Comparison of ENCODE assay signal across 19 cellular contexts in genomic region chr15:64249406-64249805, GRCh38.
DNase-seq lines count a peak whose midpoint lies in the region; ATAC-seq and TF ChIP-seq lines count a peak whose summit lies in the region.
"Had no signal": no experiment of that assay in that cellular context is flagged by ENCODE, and none has a peak within 500 bp of the region (broad histone marks: within the 10 kb centered on the region; RNA-seq: fewer than 3 reads in every experiment).

No MANE protein-coding gene starts in this region.

- H3K27me3 ChIP-seq in HCT116 (ENCODE audit: insufficient read depth, low read length) (no peaks in the 10 kb centered on the region), fibroblast of lung (ENCODE audit: control insufficient read depth, insufficient read depth, low read length) (no peaks in the 10 kb centered on the region), prostate gland (replicated peaks; ENCODE audit: insufficient read depth) (no peaks in the 10 kb centered on the region)
- H3K27me3 ChIP-seq: cardiac muscle cell, esophagus muscularis mucosa had no signal

- POLR2A ChIA-PET in HCT116 (lab: Charles Lee) (no interaction called here), WTC11 (lab: Charles Lee) (no interaction called here)

- H3K4me3 ChIP-seq in HCT116 (replicated peaks in 1 of 2; ENCODE audit: low read depth in 1 of 2, low read length in 2 of 2) (no peak overlapping the region), fibroblast of lung (replicated peaks in 1 of 4; ENCODE audit: control extremely low read depth in 1 of 4, insufficient read depth in 1 of 4, low read depth in 3 of 4, low read length in 4 of 4) (no peak overlapping the region), prostate gland (no peak overlapping the region)
- H3K4me3 ChIP-seq: cardiac muscle cell, esophagus muscularis mucosa had no signal

- H3K27ac ChIP-seq in HCT116 (ENCODE audit: low read depth, low read length) (no peak overlapping the region), fibroblast of lung (ENCODE audit: insufficient read depth, low read length) (peak overlapping the region; percentile 13), prostate gland (no peak overlapping the region)
- H3K27ac ChIP-seq: C4-2B, cardiac muscle cell, esophagus muscularis mucosa had no signal

- no peak for TF ChIP-seq RAD21 in HCT116 (IDR thresholded peaks at IDR 0.05; ENCODE audit: low read depth)

- no peaks in the 10 kb centered on the region for H3K27me3 Mint-ChIP-seq in WTC11 (ENCODE audit: low read depth)

- 0 out of 2 replicates have a peak overlapping the region, but pooled peaks have one; percentile 7 for H3K9ac ChIP-seq in HCT116 (ENCODE audit: low read length)
- H3K9ac ChIP-seq in fibroblast of lung (ENCODE audit: insufficient read depth, low read length): no peak overlapping the region

- TF ChIP-seq POLR2A in HCT116 (IDR thresholded peaks at IDR 0.05; ENCODE audit: borderline replicate concordance, extremely low read depth, insufficient read depth, insufficient read length): no peak
- no peak for TF ChIP-seq POLR2A in prostate gland (IDR thresholded peaks at IDR 0.05)

- H3K4me3 Mint-ChIP-seq in WTC11: no peak overlapping the region
- H3K4me3 Mint-ChIP-seq: T-helper 1 cell treated with Interleukin-12 subunit alpha and Interleukin-12 subunit beta and Interleukin-4 antibody, amounts not matched to agents 30 μg/mL and 1 μg/mL, for 36 hours had no signal

- no peak overlapping the region for H2AFZ ChIP-seq in HCT116 (ENCODE audit: low read depth, low read length, poor library complexity, severe bottlenecking)
- H2AFZ ChIP-seq in fibroblast of lung (ENCODE audit: low read length): no peak overlapping the region

- peaks cover 20% of the 10 kb centered on the region for H3K4me1 Mint-ChIP-seq in WTC11

- TF ChIP-seq CTCF in HCT116 (IDR thresholded peaks at IDR 0.05 in 2 of 3, conservative IDR thresholded peaks at IDR 0.05 in 1 of 3; ENCODE audit: borderline replicate concordance in 1 of 3, insufficient read depth in 1 of 3, low read depth in 2 of 3, low read length in 2 of 3) (no peak), WTC11 (IDR thresholded peaks at IDR 0.05) (no peak), fibroblast of lung (conservative IDR thresholded peaks at IDR 0.05 in 1 of 2, IDR thresholded peaks at IDR 0.05 in 1 of 2; ENCODE audit: low read depth in 1 of 2, low read length in 2 of 2) (no peak), prostate gland (IDR thresholded peaks at IDR 0.05) (no peak)

- H3K4me1 ChIP-seq in HCT116 (ENCODE audit: control insufficient read depth in 1 of 2, insufficient read depth in 2 of 2, low read length in 2 of 2): peaks cover 45 to 53% of the 10 kb centered on the region in 2 experiments
- H3K4me1 ChIP-seq in fibroblast of lung (ENCODE audit: control insufficient read depth, extremely low read depth, insufficient read depth, low read length): peaks cover 14% of the 10 kb centered on the region
- no peaks in the 10 kb centered on the region for H3K4me1 ChIP-seq in prostate gland (replicated peaks)

- BruUV-seq in HCT116 (replicated peaks; lab: Mats Ljungman, UMichigan): no TSS peak

- peak overlapping the region; percentile 21; the same call in 1 of the 2 replicates for H3K4me2 ChIP-seq in HCT116 (ENCODE audit: low read length)
- H3K4me2 ChIP-seq in fibroblast of lung (ENCODE audit: extremely low read depth, insufficient read depth, low read length): no peak overlapping the region

- H3K79me2 ChIP-seq in HCT116 (ENCODE audit: insufficient read depth, low read length) (peaks cover 31% of the 10 kb centered on the region), fibroblast of lung (ENCODE audit: control insufficient read depth, insufficient read depth, low read length) (peaks cover 2% of the 10 kb centered on the region)

- ATAC-seq in HCT116 (no peak; the same call in 1 of the 2 replicates), WTC11 (no peak), GM18520 (IDR thresholded peaks at IDR 0.05; ENCODE audit: unreplicated experiment) (no peak), HG03045 (IDR thresholded peaks at IDR 0.05; ENCODE audit: unreplicated experiment) (no peak)

- RAD21 ChIA-PET in HCT116 (lab: Charles Lee; ENCODE audit: low non-redundant PET in 1 of 2, low total read pairs in 2 of 2, uncharacterized antibody in 2 of 2, unreplicated experiment in 2 of 2): no interaction called here

- 67% methylated on average over 3 of the region's 3 CpGs for WGBS in prostate gland

- no peaks in the 10 kb centered on the region for H3K9me3 Mint-ChIP-seq in WTC11
- H3K9me3 Mint-ChIP-seq: T-helper 1 cell treated with Interleukin-12 subunit alpha and Interleukin-12 subunit beta and Interleukin-4 antibody, amounts not matched to agents 30 μg/mL and 1 μg/mL, for 36 hours had no signal

- CTCF ChIA-PET in HCT116 (lab: Charles Lee): no interaction called here
- CTCF ChIA-PET in WTC11 (lab: Charles Lee): no interaction called here

- H3K27ac Mint-ChIP-seq in WTC11: peak overlapping the region; percentile 49
- H3K27ac Mint-ChIP-seq: T-helper 1 cell treated with Interleukin-12 subunit alpha and Interleukin-12 subunit beta and Interleukin-4 antibody, amounts not matched to agents 30 μg/mL and 1 μg/mL, for 36 hours had no signal

- no peak for DNase-seq in HCT116 (ENCODE audit: low read depth, low spot score)
- no peak for DNase-seq in WTC11 (ENCODE audit: low spot score)
- peak in 1 of 2 donors; percentile 63 for DNase-seq in fibroblast of lung (ENCODE audit: low read depth in 2 of 2)
- peak; percentile 7 for DNase-seq in prostate gland (ENCODE audit: low spot score)
- DNase-seq in activated CD4-positive, alpha-beta T cell treated with anti-CD3 and anti-CD28 coated beads for 4 hours: no peak
- no peak for DNase-seq in NOMO-1 (lab: John Stamatoyannopoulos, UW; ENCODE audit: unreplicated experiment in 2 of 2)
- DNase-seq: activated CD4-positive, alpha-beta T cell treated with anti-CD3 and anti-CD28 coated beads, Interleukin-2, amount 50 U/mL, for 4 hours; activated gamma-delta T cell treated with Interleukin-2 at 50 U/mL for 16 hours; Kasumi-1; NCI-H2081; OCI-M1; stimulated activated CD4-positive, alpha-beta T cell treated with anti-CD3 and anti-CD28 coated beads, Interleukin-4, amount 100 ng/mL, for 1 hour; stimulated activated naive CD4-positive, alpha-beta T cell treated with Interleukin-2 at 50 U/mL for 16 hours had no signal

- H3K36me3 Mint-ChIP-seq in WTC11: 0 out of 2 replicates have a peak, but pooled peaks cover 2% of the 10 kb centered on the region

- intact Hi-C loops in HCT116 (cut with micrococcal nuclease) (no loop called here), prostate gland (cut with DNase I) (no loop called here)

- H3K9me2 ChIP-seq in HCT116 (ENCODE audit: insufficient read depth): no peaks in the 10 kb centered on the region

- H4K20me1 ChIP-seq in HCT116 (ENCODE audit: insufficient read depth): no peaks in the 10 kb centered on the region
- no peaks in the 10 kb centered on the region for H4K20me1 ChIP-seq in fibroblast of lung (ENCODE audit: control insufficient read depth, extremely low read depth, insufficient read depth, low read length)

- H3K36me3 ChIP-seq in HCT116 (ENCODE audit: control insufficient read depth in 1 of 2, insufficient read depth in 2 of 2, low read length in 2 of 2): no peaks in the 10 kb centered on the region
- no peaks in the 10 kb centered on the region for H3K36me3 ChIP-seq in fibroblast of lung (ENCODE audit: control insufficient read depth, insufficient read depth, low read length)
- no peaks in the 10 kb centered on the region for H3K36me3 ChIP-seq in prostate gland
- H3K36me3 ChIP-seq: cardiac muscle cell, esophagus muscularis mucosa had no signal

- H3K9me3 ChIP-seq in HCT116 (ENCODE audit: control insufficient read depth in 1 of 2, insufficient read depth in 1 of 2, low read depth in 1 of 2, low read length in 2 of 2): no peaks in the 10 kb centered on the region
- no peaks in the 10 kb centered on the region for H3K9me3 ChIP-seq in fibroblast of lung (ENCODE audit: control insufficient read depth, insufficient read depth, low read depth, low read length)
- H3K9me3 ChIP-seq in prostate gland: no peaks in the 10 kb centered on the region
- H3K9me3 ChIP-seq: esophagus muscularis mucosa had no signal

TF ChIP-seq in HCT116, 20 proteins besides CTCF, POLR2A, EP300 and RAD21:
- TF ChIP-seq SP1 (IDR thresholded peaks at IDR 0.05; ENCODE audit: low read depth) (peak; percentile 14; the same call in 1 of the 2 replicates), EZH2 (IDR thresholded peaks at IDR 0.05) (no peak)

TF ChIP-seq in WTC11, 78 proteins besides CTCF, POLR2A, EP300 and RAD21:
- TF ChIP-seq ERG (CRISPR knock-in tag; IDR thresholded peaks at IDR 0.05) (no peak), SOX15 (CRISPR knock-in tag; IDR thresholded peaks at IDR 0.05) (no peak), ZNF416 (CRISPR knock-in tag; IDR thresholded peaks at IDR 0.05) (no peak)

Comparison
In these comparisons a context has a peak if more than half of its experiments do, and no peak if none do; other contexts are left out.
1. Of the 4 proteins assayed by ChIP-seq in both WTC11 and HCT116: peak only in WTC11: none; only in HCT116: SP1; in both: none; in neither: 3.